Comparison of ENCODE assay signal across 18 cellular contexts in genomic region chr20:50368386-50368785, GRCh38.
"Had no signal": no experiment of that assay in that cellular context is flagged by ENCODE, and none has a peak within 500 bp of the region (broad histone marks: within the 10 kb centered on the region; RNA-seq: fewer than 3 reads in every experiment).

No MANE protein-coding gene starts in this region.

- H3K9me3 Mint-ChIP-seq: activated T-cell treated with anti-CD3 and anti-CD28 coated beads, Interleukin-2, amount 50 U/mL, for 72 hours had no signal

- DNase-seq: activated CD4-positive, alpha-beta T cell treated with anti-CD3 and anti-CD28 coated beads, Interleukin-2, amount 50 U/mL, for 4 hours; activated gamma-delta T cell; activated T-cell treated with anti-CD3 and anti-CD28 coated beads, Interleukin-2, amount 50 U/mL, for 72 hours; effector CD8-positive, alpha-beta T cell; gastrocnemius medialis; head of caudate nucleus; left ventricle myocardium inferior; stimulated activated CD4-positive, alpha-beta T cell treated with anti-CD3 and anti-CD28 coated beads, Interleukin-4, amount 100 ng/mL, for 24 hours; T-helper 1 cell; testis; uterus had no signal

- H3K4me3 Mint-ChIP-seq: activated naive CD8-positive, alpha-beta T cell; activated T-cell treated with anti-CD3 and anti-CD28 coated beads, Interleukin-2, amount 50 U/mL, for 72 hours; dendritic cell treated with granulocyte-macrophage colony-stimulating factor and Interleukin-4, amounts not matched to agents 40 ng/mL and 50 ng/mL, for 4 days; memory B cell; nephron; stimulated activated memory B cell treated with anti-CD40 and anti-IgM and Interleukin-4, amounts not matched to agents 10 μg/mL and 1 μg/mL and 100 μg/mL, for 72 hours had no signal

- H3K27ac Mint-ChIP-seq: activated naive CD8-positive, alpha-beta T cell; activated T-cell treated with anti-CD3 and anti-CD28 coated beads, Interleukin-2, amount 50 U/mL, for 72 hours; dendritic cell treated with granulocyte-macrophage colony-stimulating factor and Interleukin-4, amounts not matched to agents 40 ng/mL and 50 ng/mL, for 4 days; memory B cell; stimulated activated memory B cell treated with anti-CD40 and anti-IgM and Interleukin-4, amounts not matched to agents 10 μg/mL and 1 μg/mL and 100 μg/mL, for 72 hours had no signal

- H3K27me3 Mint-ChIP-seq: activated naive CD8-positive, alpha-beta T cell had no signal

- ATAC-seq: activated T-cell treated with anti-CD3 and anti-CD28 coated beads, Interleukin-2, amount 50 U/mL, for 72 hours; esophagus mucosa; gastrocnemius medialis; sciatic nerve; stimulated activated memory B cell treated with anti-CD40 and anti-IgM and Interleukin-4, amounts not matched to agents 10 μg/mL and 1 μg/mL and 100 μg/mL, for 72 hours had no signal

- H3K36me3 Mint-ChIP-seq: activated naive CD8-positive, alpha-beta T cell; stimulated activated memory B cell treated with anti-CD40 and anti-IgM and Interleukin-4, amounts not matched to agents 10 μg/mL and 1 μg/mL and 100 μg/mL, for 72 hours had no signal

- H3K27me3 ChIP-seq: gastrocnemius medialis, testis, uterus had no signal

- H3K4me1 ChIP-seq: uterus had no signal

- H3K4me1 Mint-ChIP-seq: memory B cell; stimulated activated memory B cell treated with anti-CD40 and anti-IgM and Interleukin-4, amounts not matched to agents 10 μg/mL and 1 μg/mL and 100 μg/mL, for 72 hours had no signal

- H3K27ac ChIP-seq: gastrocnemius medialis, left ventricle myocardium inferior, testis, uterus had no signal

- H3K4me3 ChIP-seq: gastrocnemius medialis, left ventricle myocardium inferior, testis, uterus had no signal

- H3K9me3 ChIP-seq: gastrocnemius medialis, testis, uterus had no signal

- H3K36me3 ChIP-seq: gastrocnemius medialis, left ventricle myocardium inferior, uterus had no signal
